Comparison of ENCODE assay signal across 8 cellular contexts in genomic region chr9:95506692-95507455, GRCh38. TPM values are rescaled to one million over a fixed set of nuclear protein-coding genes. Genes with fewer than 3 reads are reported as not detected.
DNase-seq lines count a peak whose midpoint lies in the region; ATAC-seq and TF ChIP-seq lines count a peak whose summit lies in the region.

No MANE protein-coding gene starts in this region.

- H3K36me3 ChIP-seq in HUES64 (ENCODE audit: insufficient read depth, low read length) (peaks cover 5% of the 10 kb centered on the region; the same call in 1 of the 2 replicates), SK-N-SH (replicated peaks in 1 of 2; ENCODE audit: control insufficient read depth in 1 of 2, insufficient read depth in 2 of 2, low read length in 1 of 2) (no peaks in the 10 kb centered on the region)

- H3K27me3 ChIP-seq in HUES64 (ENCODE audit: insufficient read depth, low read length) = peaks cover 17% of the 10 kb centered on the region; the same call in 1 of the 2 replicates
- H3K27me3 ChIP-seq in SK-N-SH (ENCODE audit: insufficient read depth) = no peaks in the 10 kb centered on the region

- no peaks in the 10 kb centered on the region for H3K9me3 ChIP-seq in HUES64 (ENCODE audit: insufficient read depth, low read depth, low read length)
- no peaks in the 10 kb centered on the region for H3K9me3 ChIP-seq in SK-N-SH

- peak overlapping the region; percentile 81 for H3K9ac ChIP-seq in HUES64 (ENCODE audit: low read depth, low read length)
- peak overlapping the region; percentile 80 for H3K9ac ChIP-seq in SK-N-SH

- intact Hi-C loops in Right ventricle myocardium inferior (cut with DNase I) = loop anchor here (2.0 to 5.0 kb wide), 3 partner anchors 45 to 368 kb away; partner anchors contain the start of gene ERCC6L2
- intact Hi-C loops in cardiac septum (cut with DNase I) = loop anchor here (1.0 to 5.0 kb wide), 3 partner anchors 45 to 368 kb away; partner anchors contain the start of genes ERCC6L2 and FANCC

- H4K20me1 ChIP-seq in SK-N-SH (ENCODE audit: insufficient read depth) = no peaks in the 10 kb centered on the region

- no peak for DNase-seq in Right ventricle myocardium inferior (ENCODE audit: missing footprints)
- DNase-seq in cardiac septum (ENCODE audit: low spot score) = no peak
- DNase-seq in SK-N-SH = peak; percentile 64
- DNase-seq in caudate nucleus (lab: John Stamatoyannopoulos, UW) = peak in 53 of 61 donors; percentile 19 to 89 (median 70)
- DNase-seq in kidney tubule cell (ENCODE audit: low spot score) = peak; percentile 72
- peak; percentile 26 for DNase-seq in stimulated activated CD4-positive, alpha-beta T cell treated with anti-CD3 and anti-CD28 coated beads, Interleukin-4, amount 100 ng/mL, for 24 hours

- under 1% methylated on average over 58 of the region's 59 CpGs for WGBS in HUES64
- WGBS in SK-N-SH (ENCODE audit: low lambda C conversion rate) = under 1% methylated on average over 29 of the region's 59 CpGs

- peak overlapping the region; percentile 96 for H3K4me2 ChIP-seq in SK-N-SH

- peak overlapping the region; percentile 84 for H3K27ac ChIP-seq in HUES64 (ENCODE audit: low read depth, low read length)
- H3K27ac ChIP-seq in SK-N-SH (ENCODE audit: low read depth in 2 of 2, low read length in 1 of 2) = peak overlapping the region; percentile 64 to 81
- H3K27ac ChIP-seq in caudate nucleus (ENCODE audit: low read depth, low read length) = peak overlapping the region; percentile 94

- no peak; the same call in 1 of the 2 replicates for TF ChIP-seq CTCF in SK-N-SH (IDR thresholded peaks at IDR 0.05)

- CTCF ChIA-PET in SK-N-SH (lab: Yijun Ruan, JAX) = interaction anchor here (0.6 to 1.0 kb wide), 8 partner anchors 10 to 1580 kb away, joined by 3 to 4 read pairs (median 3); no protein-coding TSS in a partner anchor

- peak overlapping the region; percentile 94 for H2AFZ ChIP-seq in SK-N-SH (ENCODE audit: low read depth)

- peaks cover 21% of the 10 kb centered on the region for H3K4me1 ChIP-seq in HUES64 (ENCODE audit: insufficient read depth, low read length)
- H3K4me1 ChIP-seq in SK-N-SH (ENCODE audit: control insufficient read depth in 1 of 2, insufficient read depth in 2 of 2, low read depth in 1 of 2, low read length in 1 of 2) = peaks cover 3 to 16% of the 10 kb centered on the region in 2 experiments; a peak in 3 of 4 replicates

- no peak for TF ChIP-seq EP300 in SK-N-SH (IDR thresholded peaks at IDR 0.05; ENCODE audit: borderline replicate concordance in 1 of 2, low read depth in 1 of 2, low read length in 1 of 2)

- H3K4me3 ChIP-seq in HUES64 (ENCODE audit: low read length) (peak overlapping the region; percentile 79), SK-N-SH (ENCODE audit: low read depth in 2 of 2, low read length in 1 of 2) (peak overlapping the region; percentile 87 to 91)

- TF ChIP-seq RAD21 in SK-N-SH (IDR thresholded peaks at IDR 0.05; ENCODE audit: low read length) = no peak; the same call in none of the 2 replicates

- peaks cover 16% of the 10 kb centered on the region for H3K79me2 ChIP-seq in SK-N-SH (ENCODE audit: insufficient read depth)

- POLR2A ChIA-PET in SK-N-SH (lab: Yijun Ruan, JAX) = interaction anchor here (1.8 to 2.7 kb wide), 3 partner anchors 13 to 46 kb away, joined by 6 to 13 read pairs (median 8); no protein-coding TSS in a partner anchor

- peaks cover 31% of the 10 kb centered on the region for H3F3A ChIP-seq in SK-N-SH (replicated peaks; ENCODE audit: insufficient read depth)

- ATAC-seq in Right ventricle myocardium inferior (peak; percentile 16), GM19455 (IDR thresholded peaks at IDR 0.05; ENCODE audit: unreplicated experiment) (no peak)

- H3K9me2 ChIP-seq in SK-N-SH = no peaks in the 10 kb centered on the region

TF ChIP-seq in SK-N-SH, 30 proteins besides CTCF, POLR2A, EP300 and RAD21 (continues in another document):
- TF ChIP-seq FOXM1 (IDR thresholded peaks at IDR 0.05; ENCODE audit: low read depth) (0 out of 2 replicates have a peak, but pooled peaks have one; percentile 2), GATA2 (CRISPR knock-in tag; IDR thresholded peaks at IDR 0.05) (no peak), RXRA (IDR thresholded peaks at IDR 0.05; ENCODE audit: borderline replicate concordance, low read depth) (no peak), TAF1 (IDR thresholded peaks at IDR 0.05; ENCODE audit: borderline replicate concordance, low read depth, low read length) (0 out of 2 replicates have a peak, but pooled peaks have one; percentile 1), ELF1 (IDR thresholded peaks at IDR 0.05) (no peak; the same call in 1 of the 2 replicates), EZH2phosphoT487 (IDR thresholded peaks at IDR 0.05; ENCODE audit: borderline replicate concordance, low read depth) (no peak), IRF3 (IDR thresholded peaks at IDR 0.05; ENCODE audit: low read depth, low read length) (no peak), POLR2AphosphoS5 (IDR thresholded peaks at IDR 0.05; ENCODE audit: low read depth, low read length) (no peak; the same call in 1 of the 2 replicates), NFIC (IDR thresholded peaks at IDR 0.05; ENCODE audit: borderline replicate concordance) (no peak), ZBTB33 (IDR thresholded peaks at IDR 0.05; ENCODE audit: borderline replicate concordance, low read depth) (no peak), RFX5 (IDR thresholded peaks at IDR 0.05; ENCODE audit: low read length) (no peak), MXI1 (IDR thresholded peaks at IDR 0.05; ENCODE audit: low read depth, low read length) (peak; percentile 49; the same call in 1 of the 2 replicates), CHD2 (IDR thresholded peaks at IDR 0.05; ENCODE audit: low read length, partially characterized antibody) (no peak), USF1 (IDR thresholded peaks at IDR 0.05; ENCODE audit: borderline replicate concordance, low read depth) (no peak), TEAD4 (IDR thresholded peaks at IDR 0.05; ENCODE audit: borderline replicate concordance, insufficient read depth) (peak; percentile 68), MAX (IDR thresholded peaks at IDR 0.05; ENCODE audit: low read depth) (peak; percentile 52), FOXJ3 (CRISPR knock-in tag; IDR thresholded peaks at IDR 0.05) (no peak), GABPA (IDR thresholded peaks at IDR 0.05; ENCODE audit: low read depth) (no peak), YY1 (IDR thresholded peaks at IDR 0.05; ENCODE audit: low read depth) (peak; percentile 37; the same call in 1 of the 2 replicates)

RNA-seq across cellular contexts. Expression of gene PTCH1, which starts 9.9 kb away (rescaled TPM):
- total RNA-seq in Right ventricle myocardium inferior (10.4 TPM), cardiac septum (4.3 TPM)
- 13.8 TPM for polyA plus RNA-seq in HUES64 (2013, experiment 1 of 2)
- polyA plus RNA-seq in HUES64 (2013, experiment 2 of 2) = 13.1 TPM
- 1.7 and 3.3 TPM in 2 replicates for polyA plus RNA-seq in SK-N-SH (2012; rRNA removed)
- 2.2 and 2.4 TPM in 2 replicates for polyA plus RNA-seq in SK-N-SH (2012; cell fraction: cytosol; rRNA removed)
- 6.2 and 7.2 TPM in 2 replicates for polyA plus RNA-seq in SK-N-SH (2012; cell fraction: nucleus; rRNA removed)

Comparison
In these comparisons a context has a peak if more than half of its experiments do, and no peak if none do; other contexts are left out.
1. DNase-seq: peak in SK-N-SH (single experiment), caudate nucleus (53 of 61), kidney tubule cell (single experiment) and stimulated activated CD4-positive, alpha-beta T cell treated with anti-CD3 and anti-CD28 coated beads, Interleukin-4, amount 100 ng/mL, for 24 hours (single experiment); none in Right ventricle myocardium inferior (single experiment) and cardiac septum (single experiment).
2. Peak in every context shown above with its lines, with median percentiles within 50 percentile points of each other: H3K27ac ChIP-seq.